ENCODE assay signal across 1 cellular context in genomic region chr17:40340880-40341807, GRCh38.
A peak's percentile ranks its signal among the peaks of the same experiment; 100 is the strongest.
TF ChIP-seq lines count a peak whose summit lies in the region.

No MANE protein-coding gene starts in this region.

TF ChIP-seq in HepG2, 621 proteins besides CTCF, POLR2A, EP300 and RAD21 (continued from another document and continues in another):
- TF ChIP-seq, protein P1, sequence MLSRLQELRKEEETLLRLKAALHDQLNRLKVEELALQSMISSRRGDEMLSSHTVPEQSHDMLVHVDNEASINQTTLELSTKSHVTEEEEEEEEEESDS (CRISPR knock-in tag; IDR thresholded peaks at IDR 0.05; ENCODE audit: borderline replicate concordance), result no peak
- TF ChIP-seq SCMH1 (CRISPR knock-in tag; IDR thresholded peaks at IDR 0.05; ENCODE audit: borderline replicate concordance) (no peak), ATF7-NPFF (CRISPR knock-in tag; IDR thresholded peaks at IDR 0.05; ENCODE audit: low read depth) (peak; percentile 64; the same call in 1 of the 2 replicates), POGZ (CRISPR knock-in tag; IDR thresholded peaks at IDR 0.05) (no peak), ZNF766 (CRISPR knock-in tag; IDR thresholded peaks at IDR 0.05; ENCODE audit: borderline replicate concordance) (0 out of 2 replicates have a peak, but pooled peaks have one; percentile 60), NR0B2 (CRISPR knock-in tag; IDR thresholded peaks at IDR 0.05) (peak; percentile 93), SMAD3 (CRISPR knock-in tag; IDR thresholded peaks at IDR 0.05) (peak; percentile 55; the same call in 1 of the 2 replicates), SMARCE1 (IDR thresholded peaks at IDR 0.05; ENCODE audit: borderline replicate concordance) (no peak), ZNF761 (CRISPR knock-in tag; conservative IDR thresholded peaks at IDR 0.05) (0 out of 2 replicates have a peak, but pooled peaks have one; percentile 58), CHD4 (IDR thresholded peaks at IDR 0.05; ENCODE audit: borderline replicate concordance, low read length) (no peak), KLF11 (CRISPR knock-in tag; IDR thresholded peaks at IDR 0.05) (no peak), RORA (CRISPR knock-in tag; IDR thresholded peaks at IDR 0.05) (no peak), NFYC (CRISPR knock-in tag; IDR thresholded peaks at IDR 0.05) (0 out of 2 replicates have a peak, but pooled peaks have one; percentile 22), ZNF354B (CRISPR knock-in tag; IDR thresholded peaks at IDR 0.05) (no peak), SUZ12 (IDR thresholded peaks at IDR 0.05; ENCODE audit: low read depth, low read length) (no peak), MED8 (CRISPR knock-in tag; IDR thresholded peaks at IDR 0.05; ENCODE audit: insufficient replicate concordance) (peak; percentile 14), KMT2A (CRISPR knock-in tag; IDR thresholded peaks at IDR 0.05) (peak; percentile 71; the same call in 1 of the 2 replicates), ZNF205 (CRISPR knock-in tag; IDR thresholded peaks at IDR 0.05) (no peak; the same call in 1 of the 2 replicates), MED1 (CRISPR knock-in tag; IDR thresholded peaks at IDR 0.05) (peak; percentile 70), HES4 (CRISPR knock-in tag; IDR thresholded peaks at IDR 0.05; ENCODE audit: borderline replicate concordance) (peak; percentile 79; the same call in 1 of the 2 replicates), ZBTB21 (CRISPR knock-in tag; IDR thresholded peaks at IDR 0.05) (peak; percentile 99), ZNF550 (CRISPR knock-in tag; IDR thresholded peaks at IDR 0.05; ENCODE audit: borderline replicate concordance) (peak; percentile 55; the same call in 1 of the 2 replicates), YY1 (IDR thresholded peaks at IDR 0.05; ENCODE audit: insufficient read depth, insufficient replicate concordance, low read depth, low read length) (no peak), RBM22 (optimal IDR thresholded peaks at IDR 0.05; ENCODE audit: low read length) (no peak), ZNF207 (IDR thresholded peaks at IDR 0.05; ENCODE audit: borderline replicate concordance) (no peak), ZNF317 (CRISPR knock-in tag; IDR thresholded peaks at IDR 0.05) (0 out of 2 replicates have a peak, but pooled peaks have one; percentile 47), ZNF691 (CRISPR knock-in tag; IDR thresholded peaks at IDR 0.05; ENCODE audit: borderline replicate concordance, low read depth) (peak; percentile 96), ZSCAN12 (CRISPR knock-in tag; IDR thresholded peaks at IDR 0.05) (no peak), ZNF274 (CRISPR knock-in tag; IDR thresholded peaks at IDR 0.05) (peak; percentile 70; the same call in 1 of the 2 replicates), SATB2 (CRISPR knock-in tag; IDR thresholded peaks at IDR 0.05) (no peak), KDM4B (CRISPR knock-in tag; IDR thresholded peaks at IDR 0.05) (no peak), WIZ (CRISPR knock-in tag; IDR thresholded peaks at IDR 0.05) (no peak; the same call in 1 of the 2 replicates), ZEB1 (IDR thresholded peaks at IDR 0.05; ENCODE audit: insufficient replicate concordance, low read depth) (no peak), HOXD1 (CRISPR knock-in tag; IDR thresholded peaks at IDR 0.05) (0 out of 2 replicates have a peak, but pooled peaks have one; percentile 34), BRF2 (CRISPR knock-in tag; IDR thresholded peaks at IDR 0.05) (no peak), EEA1 (CRISPR knock-in tag; IDR thresholded peaks at IDR 0.05; ENCODE audit: borderline replicate concordance) (peak; percentile 65; the same call in 1 of the 2 replicates), ZNF883 (CRISPR knock-in tag; IDR thresholded peaks at IDR 0.05; ENCODE audit: not compliant biosample characterization) (peak; percentile 38), ZNF83 (CRISPR knock-in tag; IDR thresholded peaks at IDR 0.05; ENCODE audit: borderline replicate concordance) (peak; percentile 88; the same call in 1 of the 2 replicates), MLXIP (CRISPR knock-in tag; IDR thresholded peaks at IDR 0.05; ENCODE audit: borderline replicate concordance) (no peak), GZF1 (CRISPR knock-in tag; IDR thresholded peaks at IDR 0.05) (no peak), ZNF234 (CRISPR knock-in tag; conservative IDR thresholded peaks at IDR 0.05) (no peak), TBX2 (CRISPR knock-in tag; IDR thresholded peaks at IDR 0.05; ENCODE audit: borderline replicate concordance) (peak; percentile 77; the same call in 1 of the 2 replicates), IRF2 (CRISPR knock-in tag; IDR thresholded peaks at IDR 0.05) (peak; percentile 42; the same call in 1 of the 2 replicates), HNRNPUL1 (IDR thresholded peaks at IDR 0.05; ENCODE audit: low read depth, low read length) (no peak), ZNF451 (CRISPR knock-in tag; IDR thresholded peaks at IDR 0.05) (peak; percentile 92; the same call in 1 of the 2 replicates)
- TF ChIP-seq, protein P2, sequence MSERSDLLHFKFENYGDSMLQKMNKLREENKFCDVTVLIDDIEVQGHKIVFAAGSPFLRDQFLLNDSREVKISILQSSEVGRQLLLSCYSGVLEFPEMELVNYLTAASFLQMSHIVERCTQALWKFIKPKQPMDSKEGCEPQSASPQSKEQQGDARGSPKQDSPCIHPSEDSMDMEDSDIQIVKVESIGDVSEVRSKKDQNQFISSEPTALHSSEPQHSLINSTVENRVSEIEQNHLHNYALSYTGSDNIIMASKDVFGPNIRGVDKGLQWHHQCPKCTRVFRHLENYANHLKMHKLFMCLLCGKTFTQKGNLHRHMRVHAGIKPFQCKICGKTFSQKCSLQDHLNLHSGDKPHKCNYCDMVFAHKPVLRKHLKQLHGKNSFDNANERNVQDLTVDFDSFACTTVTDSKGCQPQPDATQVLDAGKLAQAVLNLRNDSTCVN (CRISPR knock-in tag; IDR thresholded peaks at IDR 0.05; ENCODE audit: borderline replicate concordance), result peak; percentile 71; the same call in 1 of the 2 replicates
- TF ChIP-seq, protein P3, sequence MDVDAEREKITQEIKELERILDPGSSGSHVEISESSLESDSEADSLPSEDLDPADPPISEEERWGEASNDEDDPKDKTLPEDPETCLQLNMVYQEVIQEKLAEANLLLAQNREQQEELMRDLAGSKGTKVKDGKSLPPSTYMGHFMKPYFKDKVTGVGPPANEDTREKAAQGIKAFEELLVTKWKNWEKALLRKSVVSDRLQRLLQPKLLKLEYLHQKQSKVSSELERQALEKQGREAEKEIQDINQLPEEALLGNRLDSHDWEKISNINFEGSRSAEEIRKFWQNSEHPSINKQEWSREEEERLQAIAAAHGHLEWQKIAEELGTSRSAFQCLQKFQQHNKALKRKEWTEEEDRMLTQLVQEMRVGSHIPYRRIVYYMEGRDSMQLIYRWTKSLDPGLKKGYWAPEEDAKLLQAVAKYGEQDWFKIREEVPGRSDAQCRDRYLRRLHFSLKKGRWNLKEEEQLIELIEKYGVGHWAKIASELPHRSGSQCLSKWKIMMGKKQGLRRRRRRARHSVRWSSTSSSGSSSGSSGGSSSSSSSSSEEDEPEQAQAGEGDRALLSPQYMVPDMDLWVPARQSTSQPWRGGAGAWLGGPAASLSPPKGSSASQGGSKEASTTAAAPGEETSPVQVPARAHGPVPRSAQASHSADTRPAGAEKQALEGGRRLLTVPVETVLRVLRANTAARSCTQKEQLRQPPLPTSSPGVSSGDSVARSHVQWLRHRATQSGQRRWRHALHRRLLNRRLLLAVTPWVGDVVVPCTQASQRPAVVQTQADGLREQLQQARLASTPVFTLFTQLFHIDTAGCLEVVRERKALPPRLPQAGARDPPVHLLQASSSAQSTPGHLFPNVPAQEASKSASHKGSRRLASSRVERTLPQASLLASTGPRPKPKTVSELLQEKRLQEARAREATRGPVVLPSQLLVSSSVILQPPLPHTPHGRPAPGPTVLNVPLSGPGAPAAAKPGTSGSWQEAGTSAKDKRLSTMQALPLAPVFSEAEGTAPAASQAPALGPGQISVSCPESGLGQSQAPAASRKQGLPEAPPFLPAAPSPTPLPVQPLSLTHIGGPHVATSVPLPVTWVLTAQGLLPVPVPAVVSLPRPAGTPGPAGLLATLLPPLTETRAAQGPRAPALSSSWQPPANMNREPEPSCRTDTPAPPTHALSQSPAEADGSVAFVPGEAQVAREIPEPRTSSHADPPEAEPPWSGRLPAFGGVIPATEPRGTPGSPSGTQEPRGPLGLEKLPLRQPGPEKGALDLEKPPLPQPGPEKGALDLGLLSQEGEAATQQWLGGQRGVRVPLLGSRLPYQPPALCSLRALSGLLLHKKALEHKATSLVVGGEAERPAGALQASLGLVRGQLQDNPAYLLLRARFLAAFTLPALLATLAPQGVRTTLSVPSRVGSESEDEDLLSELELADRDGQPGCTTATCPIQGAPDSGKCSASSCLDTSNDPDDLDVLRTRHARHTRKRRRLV (CRISPR knock-in tag; IDR thresholded peaks at IDR 0.05), result peak; percentile 62; the same call in 1 of the 2 replicates
- TF ChIP-seq, protein P4, sequence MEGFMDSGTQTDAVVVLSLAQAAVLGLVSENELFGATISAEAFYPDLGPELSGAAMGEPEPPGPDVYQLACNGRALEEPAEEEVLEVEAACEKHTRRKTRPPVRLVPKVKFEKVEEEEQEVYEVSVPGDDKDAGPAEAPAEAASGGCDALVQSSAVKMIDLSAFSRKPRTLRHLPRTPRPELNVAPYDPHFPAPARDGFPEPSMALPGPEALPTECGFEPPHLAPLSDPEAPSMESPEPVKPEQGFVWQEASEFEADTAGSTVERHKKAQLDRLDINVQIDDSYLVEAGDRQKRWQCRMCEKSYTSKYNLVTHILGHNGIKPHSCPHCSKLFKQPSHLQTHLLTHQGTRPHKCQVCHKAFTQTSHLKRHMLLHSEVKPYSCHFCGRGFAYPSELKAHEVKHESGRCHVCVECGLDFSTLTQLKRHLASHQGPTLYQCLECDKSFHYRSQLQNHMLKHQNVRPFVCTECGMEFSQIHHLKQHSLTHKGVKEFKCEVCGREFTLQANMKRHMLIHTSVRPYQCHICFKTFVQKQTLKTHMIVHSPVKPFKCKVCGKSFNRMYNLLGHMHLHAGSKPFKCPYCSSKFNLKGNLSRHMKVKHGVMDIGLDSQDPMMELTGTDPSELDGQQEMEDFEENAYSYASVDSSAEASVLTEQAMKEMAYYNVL (CRISPR knock-in tag; IDR thresholded peaks at IDR 0.05; ENCODE audit: borderline replicate concordance), result no peak; the same call in 1 of the 2 replicates
- TF ChIP-seq, protein P5, sequence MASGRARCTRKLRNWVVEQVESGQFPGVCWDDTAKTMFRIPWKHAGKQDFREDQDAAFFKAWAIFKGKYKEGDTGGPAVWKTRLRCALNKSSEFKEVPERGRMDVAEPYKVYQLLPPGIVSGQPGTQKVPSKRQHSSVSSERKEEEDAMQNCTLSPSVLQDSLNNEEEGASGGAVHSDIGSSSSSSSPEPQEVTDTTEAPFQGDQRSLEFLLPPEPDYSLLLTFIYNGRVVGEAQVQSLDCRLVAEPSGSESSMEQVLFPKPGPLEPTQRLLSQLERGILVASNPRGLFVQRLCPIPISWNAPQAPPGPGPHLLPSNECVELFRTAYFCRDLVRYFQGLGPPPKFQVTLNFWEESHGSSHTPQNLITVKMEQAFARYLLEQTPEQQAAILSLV (CRISPR knock-in tag; IDR thresholded peaks at IDR 0.05; ENCODE audit: borderline replicate concordance), result peak; percentile 76
